Comparison of ENCODE assay signal across 11 cellular contexts in genomic region chr4:144754562-144755410, GRCh38.
DNase-seq lines count a peak whose midpoint lies in the region; ATAC-seq, FAIRE-seq and TF ChIP-seq lines count a peak whose summit lies in the region.
"Had no signal": no experiment of that assay in that cellular context is flagged by ENCODE, and none has a peak within 500 bp of the region (broad histone marks: within the 10 kb centered on the region; RNA-seq: fewer than 3 reads in every experiment).

No MANE protein-coding gene starts in this region.

- FAIRE-seq in small intestine (lab: Jason Lieb, UNC), result no peak

- H3K4me1 ChIP-seq in small intestine (ENCODE audit: control insufficient read depth in 2 of 2, insufficient read depth in 1 of 2, low read depth in 1 of 2, low read length in 1 of 2), result no peaks in the 10 kb centered on the region

- H3K4me3 ChIP-seq in small intestine (ENCODE audit: low read depth in 1 of 2, low read length in 2 of 2), result no peak overlapping the region

- H3K9me3 Mint-ChIP-seq in glutamatergic neuron (ENCODE audit: unreplicated experiment), result no peaks in the 10 kb centered on the region

- H3K27me3 ChIP-seq in small intestine (ENCODE audit: control insufficient read depth in 2 of 2, insufficient read depth in 2 of 2, low read length in 2 of 2), result no peaks in the 10 kb centered on the region

- ATAC-seq in GM19351 (IDR thresholded peaks at IDR 0.05; ENCODE audit: unreplicated experiment) (peak; percentile 60), GM19395 (IDR thresholded peaks at IDR 0.05; ENCODE audit: unreplicated experiment) (no peak)

- WGBS in small intestine, 3 donors, result 77 to 84% (median 80%) methylated on average over 3 of the region's 3 CpGs

- no peak overlapping the region for H3K27ac ChIP-seq in small intestine (ENCODE audit: low read depth in 1 of 2, low read length in 1 of 2)

- no peaks in the 10 kb centered on the region for H3K36me3 Mint-ChIP-seq in glutamatergic neuron (ENCODE audit: unreplicated experiment)

- in situ Hi-C loops in ACHN (cut with HindIII; ENCODE audit: low pct_ligation_motif_present, low pct_unique_long_range_greater_than_20kb, low sequenced_read_pairs), result no loop called here

- H3K27ac Mint-ChIP-seq in glutamatergic neuron (ENCODE audit: unreplicated experiment), result no peak overlapping the region

- peak; percentile 33 for TF ChIP-seq CTCF in glutamatergic neuron (IDR thresholded peaks at IDR 0.05; ENCODE audit: partially characterized antibody, unreplicated experiment)

- DNase-seq in ACHN, result peak; percentile 25
- DNase-seq in SW 1271 (lab: John Stamatoyannopoulos, UW), result peak; percentile 2 to 27
- DNase-seq in glutamatergic neuron, result no peak
- DNase-seq in cerebellar nuclear complex (lab: John Stamatoyannopoulos, UW), result no peak
- DNase-seq in NCI-H526 (lab: John Stamatoyannopoulos, UW), result no peak
- no peak for DNase-seq in small intestine
- DNase-seq: DMS79; NCI-H510A; stimulated activated CD4-positive, alpha-beta T cell treated with anti-CD3 and anti-CD28 coated beads, Interleukin-4, amount 100 ng/mL, for 24 hours had no signal

- H3K4me1 Mint-ChIP-seq in glutamatergic neuron (ENCODE audit: low read depth, unreplicated experiment), result no peaks in the 10 kb centered on the region

- H3K36me3 ChIP-seq in small intestine (ENCODE audit: control insufficient read depth in 2 of 2, insufficient read depth in 2 of 2, low read length in 2 of 2), result no peaks in the 10 kb centered on the region

- H3K4me3 Mint-ChIP-seq in glutamatergic neuron (ENCODE audit: unreplicated experiment), result no peak overlapping the region

- no peaks in the 10 kb centered on the region for H3K27me3 Mint-ChIP-seq in glutamatergic neuron (ENCODE audit: unreplicated experiment)

- H3K9me3 ChIP-seq in small intestine (ENCODE audit: control insufficient read depth, low read depth), result no peaks in the 10 kb centered on the region

Comparison
In these comparisons a context has a peak if more than half of its experiments do, and no peak if none do; other contexts are left out.
1. DNase-seq: peak in ACHN (single experiment) and SW 1271 (2 of 2); none in glutamatergic neuron (single experiment), cerebellar nuclear complex (0 of 2), NCI-H526 (0 of 2) and small intestine (single experiment).